Comparison of ENCODE assay signal across 16 cellular contexts in the genomic region with DNA sequence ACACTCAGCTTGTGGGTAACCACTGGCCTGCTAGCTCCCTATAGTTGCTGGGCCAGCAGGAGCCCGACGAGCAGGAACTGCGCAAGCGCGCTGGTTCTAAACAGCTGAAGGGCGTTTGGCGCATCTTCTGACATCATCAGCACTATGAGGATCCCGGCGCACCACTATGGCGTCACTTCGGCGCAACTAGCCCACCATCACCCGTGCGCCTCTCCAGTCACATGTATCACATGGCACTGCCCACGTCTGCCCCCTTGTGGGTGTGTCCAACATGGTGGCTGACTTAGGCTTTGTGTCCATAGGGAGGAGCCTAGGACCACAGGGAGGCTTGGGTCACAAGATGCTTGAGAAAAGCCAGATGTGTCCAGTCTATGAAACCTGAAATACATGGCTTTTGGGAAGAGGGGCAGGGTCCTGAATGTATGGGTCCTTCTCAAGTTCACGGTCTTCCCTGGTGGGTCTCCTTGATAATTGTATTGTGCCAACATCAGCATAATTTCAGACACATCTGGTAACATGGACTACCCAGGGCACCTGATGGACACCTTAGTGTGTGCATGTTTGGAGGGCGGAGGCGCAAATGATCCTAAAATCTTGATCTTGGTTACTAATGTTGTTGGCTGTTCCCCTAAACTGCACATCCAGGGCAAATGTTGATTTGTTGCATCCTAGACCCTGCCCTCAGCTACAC. TPM values are rescaled to one million over a fixed set of nuclear protein-coding genes. Genes with fewer than 3 reads are reported as not detected.
DNase-seq lines count a peak whose midpoint lies in the region; ATAC-seq and TF ChIP-seq lines count a peak whose summit lies in the region.
"Had no signal": no experiment of that assay in that cellular context is flagged by ENCODE, and none has a peak within 500 bp of the region (broad histone marks: within the 10 kb centered on the region; RNA-seq: fewer than 3 reads in every experiment).

No MANE protein-coding gene starts in this region.

- no peaks in the 10 kb centered on the region for H3K79me2 ChIP-seq in PC-9 (ENCODE audit: low read depth)

- peaks cover 12% of the 10 kb centered on the region; the same call in 1 of the 2 replicates for H3K4me1 ChIP-seq in PC-9 (replicated peaks; ENCODE audit: insufficient read depth)

- intact Hi-C loops in PC-9 (cut with micrococcal nuclease; ENCODE audit: unreplicated experiment): no loop called here
- intact Hi-C loops in Right ventricle myocardium superior (cut with DNase I): no loop called here

- H3K4me2 ChIP-seq in PC-9: no peak overlapping the region

- ATAC-seq in Right ventricle myocardium superior (ENCODE audit: poor library complexity) (no peak), GM21447 (IDR thresholded peaks at IDR 0.05; ENCODE audit: unreplicated experiment) (no peak)
- ATAC-seq: natural killer cell had no signal

- no peaks in the 10 kb centered on the region for H3K9me2 ChIP-seq in PC-9 (ENCODE audit: insufficient read depth)

- H3F3A ChIP-seq in PC-9 (ENCODE audit: insufficient read depth, low read depth): peaks cover 5% of the 10 kb centered on the region; the same call in 1 of the 2 replicates

- H4K20me1 ChIP-seq in PC-9 (ENCODE audit: insufficient read depth): no peaks in the 10 kb centered on the region

- no TSS peak for BruUV-seq in PC-9 (replicated peaks; lab: Mats Ljungman, UMichigan)

- peaks cover 30% of the 10 kb centered on the region; the same call in 1 of the 2 replicates for H3K27me3 ChIP-seq in PC-9 (ENCODE audit: insufficient read depth, low read depth)

- H3K9me3 ChIP-seq in PC-9 (ENCODE audit: insufficient read depth, low read depth): no peaks in the 10 kb centered on the region

- no peaks in the 10 kb centered on the region for H3K36me3 ChIP-seq in PC-9 (ENCODE audit: low read depth)

- no peak overlapping the region for H3K27ac ChIP-seq in PC-9

- TF ChIP-seq CTCF in GM13977 (IDR thresholded peaks at IDR 0.05; ENCODE audit: extremely low read depth, insufficient read depth, missing control alignments) (peak; percentile 28), PC-9 (conservative IDR thresholded peaks at IDR 0.05) (0 out of 2 replicates have a peak, but pooled peaks have one; percentile 30)

- POLR2A ChIA-PET in PC-9 (lab: Charles Lee; ENCODE audit: unreplicated experiment): no interaction called here

- H3K4me3 ChIP-seq in PC-9: no peak overlapping the region

- CTCF ChIA-PET in PC-9 (lab: Charles Lee): no interaction called here

- DNase-seq in NCI-H748 (lab: John Stamatoyannopoulos, UW; ENCODE audit: unreplicated experiment) (peak; percentile 61), NCI-H748 treated with DMSO at 0.1 percent for 48 hours (lab: John Stamatoyannopoulos, UW) (no peak), GM13977 (ENCODE audit: low spot score) (no peak), PC-9 (no peak), iPS-NIHi11 (ENCODE audit: low spot score) (peak; percentile 46), AG08395 (ENCODE audit: low spot score) (no peak), Right ventricle myocardium superior (no peak)
- DNase-seq: activated CD4-positive, alpha-beta T cell treated with anti-CD3 and anti-CD28 coated beads, Interleukin-2, amount 10 ng/mL, durations not matched to agents 7 days and 5 days; DMS79 treated with DMSO at 0.1 percent for 48 hours; natural killer cell; NCI-H345 had no signal

- in situ Hi-C loops in GM13977 (cut with MboI; ENCODE audit: low pct_unique_long_range_greater_than_20kb, low sequenced_read_pairs, unreplicated experiment): no loop called here

- H2AFZ ChIP-seq in PC-9: no peak overlapping the region

RNA-seq across cellular contexts. Expression of a gene that starts 18.0 kb away (rescaled TPM):
- total RNA-seq in PC-9 (2021) (not detected in 2 replicates), Right ventricle myocardium superior (not detected)
- total RNA-seq: activated CD4-positive, alpha-beta T cell treated with anti-CD3 and anti-CD28 coated beads, Interleukin-2, amount 10 ng/mL, durations not matched to agents 7 days and 5 days; activated T-helper 1 cell treated with anti-CD3 and anti-CD28 coated beads, Interleukin-12 subunit alpha, Interleukin-12 subunit beta, Interleukin-2, Interleukin-4 antibody, amounts not matched to agents 30 ng/mL and 10 ng/mL and 1 ng/mL, durations not matched to agents 14 hours and 24 hours and 36 hours; dermis microvascular lymphatic vessel endothelial cell; liver; natural killer cell; pulmonary artery endothelial cell had no signal

RNA-seq across cellular contexts. Expression of a gene that starts 20.0 kb away (rescaled TPM):
- total RNA-seq in PC-9 (2021) (not detected in 2 replicates), Right ventricle myocardium superior (not detected)
- total RNA-seq: activated CD4-positive, alpha-beta T cell treated with anti-CD3 and anti-CD28 coated beads, Interleukin-2, amount 10 ng/mL, durations not matched to agents 7 days and 5 days; activated T-helper 1 cell treated with anti-CD3 and anti-CD28 coated beads, Interleukin-12 subunit alpha, Interleukin-12 subunit beta, Interleukin-2, Interleukin-4 antibody, amounts not matched to agents 30 ng/mL and 10 ng/mL and 1 ng/mL, durations not matched to agents 14 hours and 24 hours and 36 hours; dermis microvascular lymphatic vessel endothelial cell; liver; natural killer cell; pulmonary artery endothelial cell had no signal

RNA-seq across cellular contexts. Expression of a gene that starts 38.5 kb away (rescaled TPM):
- total RNA-seq in PC-9 (2021): not detected in 2 replicates
- not detected for total RNA-seq in Right ventricle myocardium superior
- total RNA-seq: activated CD4-positive, alpha-beta T cell treated with anti-CD3 and anti-CD28 coated beads, Interleukin-2, amount 10 ng/mL, durations not matched to agents 7 days and 5 days; activated T-helper 1 cell treated with anti-CD3 and anti-CD28 coated beads, Interleukin-12 subunit alpha, Interleukin-12 subunit beta, Interleukin-2, Interleukin-4 antibody, amounts not matched to agents 30 ng/mL and 10 ng/mL and 1 ng/mL, durations not matched to agents 14 hours and 24 hours and 36 hours; dermis microvascular lymphatic vessel endothelial cell; liver; natural killer cell; pulmonary artery endothelial cell had no signal

RNA-seq across cellular contexts. Expression of a gene that starts 59.6 kb away (rescaled TPM):
- total RNA-seq in PC-9 (2021) (405 and 412 TPM in 2 replicates), Right ventricle myocardium superior (not detected)
- total RNA-seq: activated CD4-positive, alpha-beta T cell treated with anti-CD3 and anti-CD28 coated beads, Interleukin-2, amount 10 ng/mL, durations not matched to agents 7 days and 5 days; activated T-helper 1 cell treated with anti-CD3 and anti-CD28 coated beads, Interleukin-12 subunit alpha, Interleukin-12 subunit beta, Interleukin-2, Interleukin-4 antibody, amounts not matched to agents 30 ng/mL and 10 ng/mL and 1 ng/mL, durations not matched to agents 14 hours and 24 hours and 36 hours; dermis microvascular lymphatic vessel endothelial cell; liver; natural killer cell; pulmonary artery endothelial cell had no signal

RNA-seq across cellular contexts. Expression of a gene that starts 59.8 kb away (rescaled TPM):
- total RNA-seq in PC-9 (2021) (not detected in 2 replicates), Right ventricle myocardium superior (not detected)
- total RNA-seq: activated CD4-positive, alpha-beta T cell treated with anti-CD3 and anti-CD28 coated beads, Interleukin-2, amount 10 ng/mL, durations not matched to agents 7 days and 5 days; activated T-helper 1 cell treated with anti-CD3 and anti-CD28 coated beads, Interleukin-12 subunit alpha, Interleukin-12 subunit beta, Interleukin-2, Interleukin-4 antibody, amounts not matched to agents 30 ng/mL and 10 ng/mL and 1 ng/mL, durations not matched to agents 14 hours and 24 hours and 36 hours; dermis microvascular lymphatic vessel endothelial cell; liver; natural killer cell; pulmonary artery endothelial cell had no signal

Comparison
In these comparisons a context has a peak if more than half of its experiments do, and no peak if none do; other contexts are left out.
1. DNase-seq: peak in NCI-H748 (single experiment) and iPS-NIHi11 (single experiment); none in NCI-H748 treated with DMSO at 0.1 percent for 48 hours (single experiment), GM13977 (single experiment), PC-9 (0 of 2), AG08395 (single experiment) and Right ventricle myocardium superior (single experiment).